8 cellular contexts compared by ENCODE assay signal in genomic region chr10:28250782-28251181, GRCh38. TPM values are rescaled to one million over a fixed set of nuclear protein-coding genes. Genes with fewer than 3 reads are reported as not detected.
A peak's percentile ranks its signal among the peaks of the same experiment; 100 is the strongest.
DNase-seq lines count a peak whose midpoint lies in the region; ATAC-seq and TF ChIP-seq lines count a peak whose summit lies in the region.

No MANE protein-coding gene starts in this region.

- H3K27me3 ChIP-seq in neural cell (ENCODE audit: insufficient read depth, low read depth, low read length) (no peaks in the 10 kb centered on the region), WERI-Rb-1 (ENCODE audit: insufficient read depth, low read depth, severe bottlenecking) (no peaks in the 10 kb centered on the region)

- DNase-seq in DMS114 treated with DMSO at 0.1 percent for 48 hours (lab: John Stamatoyannopoulos, UW; ENCODE audit: unreplicated experiment) (peak; percentile 57), LoVo (ENCODE audit: low spot score) (peak; percentile 19), dermis blood vessel endothelial cell (peak; percentile 36), HEK293T (ENCODE audit: extremely low spot score) (no peak), Ammon's horn (ENCODE audit: low spot score) (no peak), WERI-Rb-1 (no peak)

- H3K4me3 ChIP-seq in neural cell (ENCODE audit: low read length) (no peak overlapping the region), WERI-Rb-1 (ENCODE audit: low read depth, low read length) (no peak overlapping the region)

- H2AFZ ChIP-seq in neural cell (ENCODE audit: low read depth, low read length), result no peak overlapping the region

- no peaks in the 10 kb centered on the region for H4K20me1 ChIP-seq in neural cell (ENCODE audit: insufficient read depth)

- TF ChIP-seq CTCF in neural cell (IDR thresholded peaks at IDR 0.05; ENCODE audit: poor library complexity, severe bottlenecking) (peak; percentile 74), WERI-Rb-1 (IDR thresholded peaks at IDR 0.05; ENCODE audit: low read depth, low read length) (no peak)

- H3F3A ChIP-seq in neural cell (ENCODE audit: insufficient read depth, low read length, poor library complexity, severe bottlenecking), result no peaks in the 10 kb centered on the region

- H3K79me2 ChIP-seq in neural cell (replicated peaks; ENCODE audit: insufficient read depth, low read length), result no peaks in the 10 kb centered on the region

- TF ChIP-seq EP300 in neural cell (conservative IDR thresholded peaks at IDR 0.05; ENCODE audit: poor library complexity, severe bottlenecking), result no peak

- H3K36me3 ChIP-seq in neural cell (ENCODE audit: insufficient read depth, low read length), result no peaks in the 10 kb centered on the region
- H3K36me3 ChIP-seq in WERI-Rb-1, result no peaks in the 10 kb centered on the region

- ATAC-seq in HG03442 (IDR thresholded peaks at IDR 0.05; ENCODE audit: unreplicated experiment), result no peak

- H3K9ac ChIP-seq in neural cell (ENCODE audit: low read length), result no peak overlapping the region

- H3K27ac ChIP-seq in neural cell (ENCODE audit: low read length), result no peak overlapping the region
- H3K27ac ChIP-seq in WERI-Rb-1, result no peak overlapping the region

- no peak overlapping the region for H3K4me2 ChIP-seq in neural cell (ENCODE audit: low read length)

- H3K9me2 ChIP-seq in neural cell (ENCODE audit: insufficient read depth, low read length), result no peaks in the 10 kb centered on the region

- CTCF ChIA-PET in HEK293T (lab: Yijun Ruan, JAX), result interaction anchor here (0.7 to 2.5 kb wide), 8 partner anchors 9 to 143 kb away, joined by 3 to 14 read pairs (median 8); no protein-coding TSS in a partner anchor

- H3K9me3 ChIP-seq in neural cell (ENCODE audit: low read length) (no peaks in the 10 kb centered on the region), WERI-Rb-1 (ENCODE audit: severe bottlenecking) (no peaks in the 10 kb centered on the region)

- POLR2A ChIA-PET in HEK293T (lab: Yijun Ruan, JAX), result no interaction called here

- TF ChIP-seq RAD21 in neural cell (conservative IDR thresholded peaks at IDR 0.05), result peak; percentile 75

TF ChIP-seq in neural cell, 6 proteins besides CTCF, POLR2A, EP300 and RAD21:
- TF ChIP-seq TAF1 (IDR thresholded peaks at IDR 0.05; ENCODE audit: low read depth) (no peak), REST (IDR thresholded peaks at IDR 0.05; ENCODE audit: borderline replicate concordance) (no peak), SMC3 (conservative IDR thresholded peaks at IDR 0.05; ENCODE audit: poor library complexity) (peak; percentile 75), MXI1 (conservative IDR thresholded peaks at IDR 0.05; ENCODE audit: poor library complexity, severe bottlenecking) (no peak)

TF ChIP-seq in HEK293T, 16 proteins besides CTCF, POLR2A, EP300 and RAD21:
- no peak for TF ChIP-seq NFRKB (IDR thresholded peaks at IDR 0.05)
- no peak for TF ChIP-seq ELF4 (IDR thresholded peaks at IDR 0.05)
- no peak for TF ChIP-seq SUZ12 (IDR thresholded peaks at IDR 0.05)
- TF ChIP-seq HDGF (IDR thresholded peaks at IDR 0.05; ENCODE audit: borderline replicate concordance), result no peak
- TF ChIP-seq PKNOX1 (IDR thresholded peaks at IDR 0.05), result no peak
- TF ChIP-seq ZNF384 (IDR thresholded peaks at IDR 0.05), result no peak
- TF ChIP-seq BHLHE40 (IDR thresholded peaks at IDR 0.05; ENCODE audit: borderline replicate concordance), result no peak
- no peak for TF ChIP-seq SP1 (IDR thresholded peaks at IDR 0.05)
- TF ChIP-seq CTBP1 (IDR thresholded peaks at IDR 0.05; ENCODE audit: borderline replicate concordance), result no peak
- TF ChIP-seq FOXK2 (IDR thresholded peaks at IDR 0.05), result no peak
- TF ChIP-seq LEF1 (IDR thresholded peaks at IDR 0.05; ENCODE audit: borderline replicate concordance), result no peak
- TF ChIP-seq FOXA1 (IDR thresholded peaks at IDR 0.05), result no peak
- no peak for TF ChIP-seq ARNT (IDR thresholded peaks at IDR 0.05)
- no peak for TF ChIP-seq L3MBTL2 (conservative IDR thresholded peaks at IDR 0.05)

RNA-seq across cellular contexts. Expression of gene MPP7, which starts 52.1 kb away (rescaled TPM):
- 6.8 and 16.3 TPM in 2 replicates for total RNA-seq in dermis blood vessel endothelial cell
- 3.7 and 6.1 TPM in 2 replicates for polyA plus RNA-seq in neural cell
- polyA minus RNA-seq in neural cell, result 10.2 and 13.5 TPM in 2 replicates

Comparison
In these comparisons a context has a peak if more than half of its experiments do, and no peak if none do; other contexts are left out.
1. DNase-seq: peak in DMS114 treated with DMSO at 0.1 percent for 48 hours (single experiment), LoVo (single experiment) and dermis blood vessel endothelial cell (single experiment); none in HEK293T (single experiment), Ammon's horn (single experiment) and WERI-Rb-1 (single experiment).